ENCODE assay signal across 22 cellular contexts in the genomic region with DNA sequence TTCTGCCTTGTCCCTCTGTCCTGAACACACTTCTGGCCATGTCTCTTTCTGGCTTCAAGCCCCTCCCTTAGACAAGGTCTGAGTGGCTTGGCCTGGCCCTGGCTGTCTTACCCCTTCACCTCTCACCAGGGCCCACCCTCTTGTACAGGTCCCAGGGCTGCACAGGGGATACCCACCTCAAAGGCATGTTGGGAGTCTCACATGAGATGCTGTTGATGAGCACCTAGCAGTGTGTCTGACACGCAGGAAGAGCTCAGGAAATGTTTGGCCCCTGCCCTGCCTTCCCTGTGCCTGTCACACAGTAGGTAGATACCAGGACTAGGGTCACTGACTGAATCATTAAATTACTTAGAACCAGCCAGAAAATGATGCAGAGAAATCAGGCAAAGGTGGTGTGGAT. TPM values are rescaled to one million over a fixed set of nuclear protein-coding genes. Genes with fewer than 3 reads are reported as not detected.
DNase-seq lines count a peak whose midpoint lies in the region; TF ChIP-seq lines count a peak whose summit lies in the region.
"Had no signal": no experiment of that assay in that cellular context is flagged by ENCODE, and none has a peak within 500 bp of the region (broad histone marks: within the 10 kb centered on the region; RNA-seq: fewer than 3 reads in every experiment).

No MANE protein-coding gene starts in this region.

- H2AFZ ChIP-seq in OCI-LY3 (ENCODE audit: low read depth, low read length), result no peak overlapping the region

- H3K4me1 Mint-ChIP-seq in T-helper 2 cell treated with Interferon-gamma antibody and Interleukin-4, amounts not matched to agents 5 μg/mL and 100 μg/mL, for 36 hours (ENCODE audit: low read depth), result peaks cover 19% of the 10 kb centered on the region
- H3K4me1 Mint-ChIP-seq in chondrocyte (ENCODE audit: low read depth) (peaks cover 36% of the 10 kb centered on the region), neural crest cell (peaks cover 14% of the 10 kb centered on the region)

- H3K36me3 Mint-ChIP-seq in T-helper 2 cell treated with Interferon-gamma antibody and Interleukin-4, amounts not matched to agents 5 μg/mL and 100 μg/mL, for 36 hours (ENCODE audit: low read depth), result peaks cover 14% of the 10 kb centered on the region
- peaks cover 11% of the 10 kb centered on the region for H3K36me3 Mint-ChIP-seq in chondrocyte (ENCODE audit: low read depth)
- H3K36me3 Mint-ChIP-seq in neural crest cell (ENCODE audit: low read depth), result peaks cover 8% of the 10 kb centered on the region

- peaks cover 18% of the 10 kb centered on the region; the same call in 1 of the 2 replicates for H4K20me1 ChIP-seq in OCI-LY3 (ENCODE audit: insufficient read depth, low read length)

- H3K79me2 ChIP-seq in OCI-LY3 (ENCODE audit: low read length), result no peaks in the 10 kb centered on the region

- H3K27me3 ChIP-seq in OCI-LY3 (ENCODE audit: low read depth, low read length), result no peaks in the 10 kb centered on the region
- H3K27me3 ChIP-seq: BE2C, stomach, upper lobe of right lung had no signal

- H3K36me3 ChIP-seq in OCI-LY3 (replicated peaks; ENCODE audit: low read depth, low read length), result no peaks in the 10 kb centered on the region
- H3K36me3 ChIP-seq: BE2C had no signal

- H3K27ac ChIP-seq in OCI-LY3 (ENCODE audit: low read length), result no peak overlapping the region
- H3K27ac ChIP-seq: 22Rv1, stomach, upper lobe of right lung had no signal

- no peak for TF ChIP-seq CTCF in OCI-LY3 (IDR thresholded peaks at IDR 0.05; ENCODE audit: low read depth, low read length)
- no peak for TF ChIP-seq CTCF in chondrocyte (IDR thresholded peaks at IDR 0.05)
- TF ChIP-seq CTCF in neural crest cell (conservative IDR thresholded peaks at IDR 0.05), result no peak

- H3K9me3 ChIP-seq in OCI-LY3 (ENCODE audit: insufficient read depth, low read length), result no peaks in the 10 kb centered on the region
- H3K9me3 ChIP-seq: BE2C, stomach, upper lobe of right lung had no signal

- H3K9ac ChIP-seq in OCI-LY3 (ENCODE audit: low read length), result no peak overlapping the region

- H3K9me3 Mint-ChIP-seq in T-helper 2 cell treated with Interferon-gamma antibody and Interleukin-4, amounts not matched to agents 5 μg/mL and 100 μg/mL, for 36 hours, result no peaks in the 10 kb centered on the region
- no peaks in the 10 kb centered on the region for H3K9me3 Mint-ChIP-seq in chondrocyte (ENCODE audit: low read depth)
- no peaks in the 10 kb centered on the region for H3K9me3 Mint-ChIP-seq in neural crest cell
- H3K9me3 Mint-ChIP-seq: endodermal cell had no signal

- H3K4me2 ChIP-seq in OCI-LY3 (ENCODE audit: low read length), result 0 out of 2 replicates have a peak overlapping the region, but pooled peaks have one; percentile 22

- H3K27me3 Mint-ChIP-seq in T-helper 2 cell treated with Interferon-gamma antibody and Interleukin-4, amounts not matched to agents 5 μg/mL and 100 μg/mL, for 36 hours (ENCODE audit: low read depth), result no peaks in the 10 kb centered on the region
- H3K27me3 Mint-ChIP-seq in chondrocyte (ENCODE audit: low read depth) (no peaks in the 10 kb centered on the region), neural crest cell (ENCODE audit: low read depth) (no peaks in the 10 kb centered on the region)
- H3K27me3 Mint-ChIP-seq: progenitor cell of endocrine pancreas had no signal

- H3K4me3 Mint-ChIP-seq in T-helper 2 cell treated with Interferon-gamma antibody and Interleukin-4, amounts not matched to agents 5 μg/mL and 100 μg/mL, for 36 hours, result no peak overlapping the region
- H3K4me3 Mint-ChIP-seq in chondrocyte (ENCODE audit: unreplicated experiment) (no peak overlapping the region), neural crest cell (no peak overlapping the region)
- H3K4me3 Mint-ChIP-seq: endodermal cell had no signal

- peak overlapping the region; percentile 78 for H3K27ac Mint-ChIP-seq in T-helper 2 cell treated with Interferon-gamma antibody and Interleukin-4, amounts not matched to agents 5 μg/mL and 100 μg/mL, for 36 hours
- H3K27ac Mint-ChIP-seq in chondrocyte (ENCODE audit: unreplicated experiment) (peak overlapping the region; percentile 70), neural crest cell (ENCODE audit: unreplicated experiment) (peak overlapping the region; percentile 16)
- H3K27ac Mint-ChIP-seq: endodermal cell had no signal

- DNase-seq in T-helper 2 cell treated with Interferon-gamma antibody and Interleukin-4, amounts not matched to agents 5 μg/mL and 100 μg/mL, for 36 hours (ENCODE audit: low spot score), result no peak
- DNase-seq in T-helper 2 cell (no peak), chondrocyte (ENCODE audit: low spot score) (no peak), neural crest cell (ENCODE audit: low read depth, low spot score) (no peak), NCI-H146 (lab: John Stamatoyannopoulos, UW) (no peak), HCEC 1CT (no peak), activated gamma-delta T cell treated with Interleukin-2 at 50 U/mL for 16 hours (no peak)
- DNase-seq: BE2C, endodermal cell, GOT3, NCI-H1436 treated with DMSO at 0.1 percent for 48 hours, NCI-H69, SHP77, stomach had no signal

- no peak overlapping the region for H3K4me3 ChIP-seq in OCI-LY3 (ENCODE audit: low read length)
- H3K4me3 ChIP-seq: lung, stomach, upper lobe of right lung had no signal

- peaks cover 21% of the 10 kb centered on the region for H3K4me1 ChIP-seq in OCI-LY3 (ENCODE audit: low read length)
- H3K4me1 ChIP-seq: BE2C had no signal

RNA-seq across cellular contexts. Expression of a gene that starts 16.6 kb away (rescaled TPM):
- total RNA-seq in chondrocyte (84.1 to 122 TPM (median 85.0 TPM) in 3 replicates), neural crest cell (56.3 and 59.3 TPM in 2 replicates)

RNA-seq across cellular contexts. Expression of a gene that starts 48.0 kb away (rescaled TPM):
- 0.27 TPM in 1 of 3 replicates, not detected in the others for total RNA-seq in chondrocyte
- total RNA-seq in neural crest cell, result not detected in 2 replicates
- total RNA-seq: endodermal cell, fibroblast of lung, HepG2, M059J, stomach, upper lobe of right lung had no signal

Comparison
In these comparisons a context has a peak if more than half of its experiments do, and no peak if none do; other contexts are left out.
1. H3K27ac Mint-ChIP-seq: peak in every context shown above with its lines; median percentile 78 in T-helper 2 cell treated with Interferon-gamma antibody and Interleukin-4, amounts not matched to agents 5 μg/mL and 100 μg/mL, for 36 hours; 70 in chondrocyte; 16 in neural crest cell.